ENCODE assay signal across 2 cellular contexts in genomic region chr9:114545055-114545454, GRCh38.
TF ChIP-seq lines count a peak whose summit lies in the region.

No MANE protein-coding gene starts in this region.

TF ChIP-seq in HepG2, 621 proteins besides CTCF, POLR2A, EP300 and RAD21:
- no peak for TF ChIP-seq ZFYVE20 (CRISPR knock-in tag; IDR thresholded peaks at IDR 0.05; ENCODE audit: borderline replicate concordance, low read depth)
- no peak for TF ChIP-seq ZNF772 (CRISPR knock-in tag; IDR thresholded peaks at IDR 0.05)
- TF ChIP-seq ELK4 (CRISPR knock-in tag; IDR thresholded peaks at IDR 0.05; ENCODE audit: borderline replicate concordance) = no peak
- no peak for TF ChIP-seq ZNF512B (CRISPR knock-in tag; IDR thresholded peaks at IDR 0.05; ENCODE audit: borderline replicate concordance)
- peak; percentile 77 for TF ChIP-seq MAFF (IDR thresholded peaks at IDR 0.05; ENCODE audit: low read depth, low read length)
- peak; percentile 66 to 77 for TF ChIP-seq MAFK (conservative IDR thresholded peaks at IDR 0.05 in 1 of 2, IDR thresholded peaks at IDR 0.05 in 1 of 2; ENCODE audit: low read length in 2 of 2)
- no peak for TF ChIP-seq ZNF691 (CRISPR knock-in tag; IDR thresholded peaks at IDR 0.05; ENCODE audit: borderline replicate concordance, low read depth)
- no peak for TF ChIP-seq IKZF4 (CRISPR knock-in tag; IDR thresholded peaks at IDR 0.05; ENCODE audit: borderline replicate concordance, low read depth, not compliant biosample characterization)
- TF ChIP-seq ZBTB20 (CRISPR knock-in tag; IDR thresholded peaks at IDR 0.05; ENCODE audit: borderline replicate concordance, low read depth) = no peak
- no peak for TF ChIP-seq ETV5 (CRISPR knock-in tag; IDR thresholded peaks at IDR 0.05; ENCODE audit: borderline replicate concordance)
- no peak for TF ChIP-seq NR0B2 (CRISPR knock-in tag; IDR thresholded peaks at IDR 0.05)
- TF ChIP-seq LBX2 (CRISPR knock-in tag; IDR thresholded peaks at IDR 0.05; ENCODE audit: borderline replicate concordance) = no peak
- no peak for TF ChIP-seq SRY (CRISPR knock-in tag; IDR thresholded peaks at IDR 0.05)
- TF ChIP-seq ZBTB44 (CRISPR knock-in tag; IDR thresholded peaks at IDR 0.05) = no peak
- no peak for TF ChIP-seq SIX1 (CRISPR knock-in tag; IDR thresholded peaks at IDR 0.05; ENCODE audit: borderline replicate concordance)
- no peak for TF ChIP-seq ATF6 (CRISPR knock-in tag; conservative IDR thresholded peaks at IDR 0.05)
TF ChIP-seq in HepG2: peak in this region for 2.

TF ChIP-seq in IMR-90, 13 proteins besides CTCF, POLR2A, EP300 and RAD21:
- no peak for TF ChIP-seq SMC3 (IDR thresholded peaks at IDR 0.05; ENCODE audit: low read depth, low read length)
- TF ChIP-seq MAFK (IDR thresholded peaks at IDR 0.05; ENCODE audit: low read depth, low read length) = peak; percentile 53
TF ChIP-seq in IMR-90: peak in this region for 1.
